Comparison of ENCODE assay signal across 21 cellular contexts in the genomic region with DNA sequence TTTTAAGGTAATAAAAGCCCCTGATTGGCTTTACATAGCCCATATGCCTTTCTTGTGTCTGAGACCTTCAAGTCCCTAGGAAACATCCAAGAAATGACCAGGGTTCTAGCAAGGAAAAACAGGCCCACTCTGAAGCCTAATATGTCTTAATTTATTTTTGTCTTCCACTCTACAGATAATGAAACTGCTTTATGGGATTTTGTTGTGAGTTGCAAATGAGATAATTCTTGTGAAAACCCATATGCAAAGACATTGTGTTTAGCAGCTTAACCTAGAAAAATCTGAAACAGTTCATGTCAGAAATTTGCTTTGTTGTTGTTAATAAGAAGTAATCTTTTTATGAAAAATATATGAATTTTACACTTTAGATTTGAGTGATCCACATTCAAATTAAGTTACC.
"Had no signal": no experiment of that assay in that cellular context is flagged by ENCODE, and none has a peak within 500 bp of the region (broad histone marks: within the 10 kb centered on the region; RNA-seq: fewer than 3 reads in every experiment).

No MANE protein-coding gene starts in this region.

- H3K4me1 ChIP-seq: esophagus muscularis mucosa, gastrocnemius medialis, heart right ventricle, left lung, lower lobe of right lung had no signal

- H3K27me3 Mint-ChIP-seq: naive B cell; naive thymus-derived CD8-positive, alpha-beta T cell had no signal

- H3K27ac ChIP-seq: coronary artery, dorsolateral prefrontal cortex, esophagus muscularis mucosa, gastrocnemius medialis, heart right ventricle, left lung, lower lobe of right lung had no signal

- H3K27me3 ChIP-seq: dorsolateral prefrontal cortex, esophagus muscularis mucosa, gastrocnemius medialis, heart right ventricle, left lung had no signal

- H3K4me1 Mint-ChIP-seq: naive B cell had no signal

- H3K9me3 ChIP-seq: esophagus muscularis mucosa, gastrocnemius medialis, lower lobe of right lung, mucosa of descending colon had no signal

- ATAC-seq: gastrocnemius medialis; heart right ventricle; left cardiac atrium; left lung; left ventricle myocardium superior; lower lobe of right lung; mucosa of descending colon; naive thymus-derived CD8-positive, alpha-beta T cell had no signal

- H3K4me3 Mint-ChIP-seq: mesothelial cell of epicardium; naive B cell; naive thymus-derived CD8-positive, alpha-beta T cell had no signal

- DNase-seq: dermis blood vessel endothelial cell; dorsolateral prefrontal cortex; effector CD4-positive, alpha-beta T cell; effector memory CD4-positive, alpha-beta T cell; foreskin melanocyte; gastrocnemius medialis; glutamatergic neuron; head of caudate nucleus; heart right ventricle; hippocampal formation; left cardiac atrium; left lung; left ventricle myocardium superior; lower lobe of right lung; mesenchymal stem cell; mucosa of descending colon; naive B cell had no signal

- H3K36me3 Mint-ChIP-seq: mesothelial cell of epicardium had no signal
